Comparison of ENCODE assay signal across 8 cellular contexts in the genomic region with DNA sequence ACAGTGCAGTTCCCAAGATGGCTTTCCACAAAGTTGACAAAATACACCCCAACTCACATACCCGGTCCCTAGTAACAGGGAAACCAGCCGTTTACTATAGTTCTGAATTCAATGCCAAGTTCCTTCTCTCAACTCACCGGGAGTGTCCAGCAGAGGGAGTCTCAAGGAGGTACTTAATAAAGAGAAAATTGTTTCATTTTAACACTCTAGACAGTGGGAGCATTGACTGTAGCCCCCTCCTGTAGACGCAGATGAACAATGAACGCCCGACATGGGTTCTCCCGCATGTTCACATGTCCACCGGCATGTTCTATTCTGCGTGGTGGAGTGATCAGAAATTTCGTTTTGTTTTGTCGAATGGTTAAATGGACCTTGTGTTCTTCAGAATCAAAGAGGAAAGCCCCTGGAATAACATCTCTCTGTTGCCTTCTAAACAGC. TPM values are rescaled to one million over a fixed set of nuclear protein-coding genes. Genes with fewer than 3 reads are reported as not detected.
DNase-seq lines count a peak whose midpoint lies in the region; ATAC-seq and TF ChIP-seq lines count a peak whose summit lies in the region.

No MANE protein-coding gene starts in this region.

- H4K8ac ChIP-seq in IMR-90 (ENCODE audit: low read depth in 2 of 2, low read length in 2 of 2), result peak overlapping the region; percentile 46 to 84

- H2AK5ac ChIP-seq in IMR-90 (ENCODE audit: low read depth, low read length), result peak overlapping the region; percentile 87

- TF ChIP-seq EP300 in neural cell (conservative IDR thresholded peaks at IDR 0.05; ENCODE audit: poor library complexity, severe bottlenecking) (no peak), tibial nerve (IDR thresholded peaks at IDR 0.05) (peak in 1 of 2 donors; percentile 38)

- DNase-seq in NOMO-1 treated with DMSO at 0.1 percent for 48 hours (lab: John Stamatoyannopoulos, UW; ENCODE audit: unreplicated experiment), result peak; percentile 42
- DNase-seq in NOMO-1 treated with dmso at 0.1 percent for 144 hours (lab: John Stamatoyannopoulos, UW; ENCODE audit: unreplicated experiment), result no peak
- DNase-seq in IMR-90, result peak; percentile 85
- peak in 2 of 3 donors; percentile 87 to 91 for DNase-seq in Peyer's patch
- peak; percentile 83 for DNase-seq in activated effector memory CD4-positive, alpha-beta T cell treated with anti-CD3 and anti-CD28 coated beads, Interleukin-2, amount 50 U/mL, for 16 hours
- DNase-seq in foreskin fibroblast, result peak; percentile 56 to 87
- DNase-seq in tibial nerve (ENCODE audit: low spot score in 2 of 2), result peak; percentile 61 to 93

- peaks cover 58% of the 10 kb centered on the region for H3K79me2 ChIP-seq in neural cell (replicated peaks; ENCODE audit: insufficient read depth, low read length)

- dilution Hi-C loops in IMR-90 (cut with HindIII; ENCODE audit: low sequenced_read_pairs, unreplicated experiment), result no loop called here

- no peaks in the 10 kb centered on the region for H3K9me2 ChIP-seq in neural cell (ENCODE audit: insufficient read depth, low read length)

- peak; percentile 72; the same call in 1 of the 2 replicates for TF ChIP-seq POLR2A in IMR-90 (IDR thresholded peaks at IDR 0.05; ENCODE audit: low read depth, low read length)
- TF ChIP-seq POLR2A in Peyer's patch (IDR thresholded peaks at IDR 0.05), result no peak
- TF ChIP-seq POLR2A in tibial nerve (IDR thresholded peaks at IDR 0.05), result peak in 1 of 2 donors; percentile 42

- H3K79me1 ChIP-seq in IMR-90 (ENCODE audit: low read depth in 1 of 2, low read length in 2 of 2), result peaks cover 5 to 66% of the 10 kb centered on the region in 2 experiments; a peak in 3 of 4 replicates

- peak overlapping the region; percentile 62 for H4K5ac ChIP-seq in IMR-90 (ENCODE audit: low read depth, low read length)

- H3K18ac ChIP-seq in IMR-90 (ENCODE audit: low read depth, low read length), result peak overlapping the region; percentile 87

- no TSS peak for BruUV-seq in IMR-90 (replicated peaks; lab: Mats Ljungman, UMichigan)

- H2BK15ac ChIP-seq in IMR-90 (ENCODE audit: low read depth, low read length), result peak overlapping the region; percentile 60; the same call in 2 of the 3 replicates

- H3K9me3 ChIP-seq in IMR-90 (ENCODE audit: control insufficient read depth, insufficient read depth, low read length) (no peaks in the 10 kb centered on the region), Peyer's patch (no peaks in the 10 kb centered on the region), neural cell (ENCODE audit: low read length) (no peaks in the 10 kb centered on the region), tibial nerve (no peaks in the 10 kb centered on the region)

- peaks cover 23% of the 10 kb centered on the region for H3K9me1 ChIP-seq in IMR-90 (ENCODE audit: insufficient read depth, low read length)

- H2AK9ac ChIP-seq in IMR-90 (replicated peaks; ENCODE audit: low read depth, low read length, poor library complexity), result peak overlapping the region; percentile 70

- H2BK120ac ChIP-seq in IMR-90 (ENCODE audit: low read depth, low read length), result peak overlapping the region; percentile 72

- POLR2A ChIA-PET in IMR-90 (lab: Charles Lee; ENCODE audit: unreplicated experiment), result no interaction called here

- H3K9ac ChIP-seq in IMR-90 (ENCODE audit: low read depth, low read length), result peak overlapping the region; percentile 97
- H3K9ac ChIP-seq in neural cell (ENCODE audit: low read length), result peak overlapping the region; percentile 86

- H4K20me1 ChIP-seq in IMR-90 (ENCODE audit: insufficient read depth, low read length) (peaks cover 39% of the 10 kb centered on the region), neural cell (ENCODE audit: insufficient read depth) (no peaks in the 10 kb centered on the region)

- H2BK20ac ChIP-seq in IMR-90 (ENCODE audit: low read depth, low read length), result peak overlapping the region; percentile 83

- 0% methylated on average over 2 of the region's 11 CpGs; no CpG with 5 or more reads in 1 of the 2 experiments for WGBS in IMR-90 (ENCODE audit: extremely low coverage in 2 of 2, insufficient read length in 1 of 2), 2 experiments
- WGBS in tibial nerve, 2 donors, result 0 to 1% methylated on average over 11 of the region's 11 CpGs

- peak; percentile 69 for TF ChIP-seq RAD21 in IMR-90 (IDR thresholded peaks at IDR 0.05; ENCODE audit: low read length)
- peak; percentile 62 for TF ChIP-seq RAD21 in neural cell (conservative IDR thresholded peaks at IDR 0.05)

- H3K27me3 ChIP-seq in IMR-90 (ENCODE audit: control insufficient read depth, insufficient read depth, low read length) (no peaks in the 10 kb centered on the region), Peyer's patch (no peaks in the 10 kb centered on the region), neural cell (ENCODE audit: insufficient read depth, low read depth, low read length) (no peaks in the 10 kb centered on the region), tibial nerve (no peaks in the 10 kb centered on the region)

- CTCF ChIA-PET in IMR-90 (lab: Yijun Ruan, JAX), result no interaction called here

- TF ChIP-seq CTCF in IMR-90 (conservative IDR thresholded peaks at IDR 0.05; ENCODE audit: low read depth, low read length), result peak; percentile 68
- peak; percentile 53 to 78 (median 72) for TF ChIP-seq CTCF in Peyer's patch (IDR thresholded peaks at IDR 0.05)
- peak; percentile 75 for TF ChIP-seq CTCF in foreskin fibroblast (IDR thresholded peaks at IDR 0.05; ENCODE audit: low read depth, low read length)
- peak; percentile 73 for TF ChIP-seq CTCF in neural cell (IDR thresholded peaks at IDR 0.05; ENCODE audit: poor library complexity, severe bottlenecking)
- TF ChIP-seq CTCF in tibial nerve (IDR thresholded peaks at IDR 0.05), result peak; percentile 62 to 75 (median 69)

- peak; percentile 2; the same call in 1 of the 2 replicates for ATAC-seq in IMR-90 (ENCODE audit: low read depth)

- peaks cover 24% of the 10 kb centered on the region for H3K4me1 ChIP-seq in IMR-90 (ENCODE audit: control insufficient read depth, insufficient read depth, low read length)
- H3K4me1 ChIP-seq in Peyer's patch, result peaks cover 0 to 16% (median 0%) of the 10 kb centered on the region in 4 donors
- peaks cover 0 to 44% (median 13%) of the 10 kb centered on the region in 4 donors for H3K4me1 ChIP-seq in tibial nerve

- peak overlapping the region; percentile 92 for H3K14ac ChIP-seq in IMR-90 (replicated peaks; ENCODE audit: low read depth, low read length)

- intact Hi-C loops in IMR-90 (cut with micrococcal nuclease), result loop anchor here (1.0 to 5.0 kb wide), 10 partner anchors 48 to 551 kb away; no protein-coding TSS in a partner anchor

- H3F3A ChIP-seq in neural cell (ENCODE audit: insufficient read depth, low read length, poor library complexity, severe bottlenecking), result no peaks in the 10 kb centered on the region

- H3K4me3 ChIP-seq in IMR-90 (ENCODE audit: insufficient read depth, low read depth, low read length) (peak overlapping the region; percentile 98), Peyer's patch (peak overlapping the region; percentile 73 to 98 (median 92)), foreskin fibroblast (ENCODE audit: low read depth in 1 of 2, low read length in 2 of 2) (peak overlapping the region; percentile 73 to 74), neural cell (ENCODE audit: low read length) (peak overlapping the region; percentile 90), tibial nerve (peak overlapping the region; percentile 65 to 97 (median 75))

- H2BK5ac ChIP-seq in IMR-90 (ENCODE audit: low read depth, low read length, poor library complexity, severe bottlenecking), result peak overlapping the region; percentile 77

- in situ Hi-C loops in IMR-90 (cut with MboI; ENCODE audit: low sequenced_read_pairs), result loop anchor here (5.0 to 10.0 kb wide), 2 partner anchors 131 to 226 kb away; no protein-coding TSS in a partner anchor

- peak overlapping the region; percentile 99 for H3K27ac ChIP-seq in IMR-90 (ENCODE audit: insufficient read depth, low read length)
- H3K27ac ChIP-seq in Peyer's patch, result peak overlapping the region; percentile 89 to 98 (median 93)
- peak overlapping the region; percentile 84 for H3K27ac ChIP-seq in neural cell (ENCODE audit: low read length)
- H3K27ac ChIP-seq in tibial nerve, result peak overlapping the region; percentile 87 to 98 (median 94)

- peak overlapping the region; percentile 96 for H3K23ac ChIP-seq in IMR-90 (ENCODE audit: low read depth, low read length)

- H2AFZ ChIP-seq in IMR-90 (replicated peaks; ENCODE audit: low read length, poor library complexity) (no peak overlapping the region), neural cell (ENCODE audit: low read depth, low read length) (no peak overlapping the region)

- H3K4me2 ChIP-seq in IMR-90 (ENCODE audit: low read depth, low read length) (peak overlapping the region; percentile 97), neural cell (ENCODE audit: low read length) (peak overlapping the region; percentile 93)

- peak overlapping the region; percentile 94 for H4K91ac ChIP-seq in IMR-90 (ENCODE audit: insufficient read depth, low read depth, low read length)

- H3K36me3 ChIP-seq in IMR-90 (ENCODE audit: control insufficient read depth, insufficient read depth, low read length) (peaks cover 16% of the 10 kb centered on the region), Peyer's patch (no peaks in the 10 kb centered on the region), neural cell (ENCODE audit: insufficient read depth, low read length) (no peaks in the 10 kb centered on the region), tibial nerve (no peaks in the 10 kb centered on the region)

- peak overlapping the region; percentile 93 for H3K4ac ChIP-seq in IMR-90 (ENCODE audit: low read depth, low read length)

- peak overlapping the region; percentile 76 for H3K56ac ChIP-seq in IMR-90 (ENCODE audit: extremely low read depth, insufficient read depth, low read length)

TF ChIP-seq in IMR-90, 13 proteins besides CTCF, POLR2A, EP300 and RAD21 (continues in another document):
- TF ChIP-seq SMC3 (IDR thresholded peaks at IDR 0.05; ENCODE audit: low read depth, low read length) (peak; percentile 85), MAFK (IDR thresholded peaks at IDR 0.05; ENCODE audit: low read depth, low read length) (no peak)

RNA-seq across cellular contexts. Expression of gene HIPK2, which starts 1.9 kb away (rescaled TPM):
- total RNA-seq in IMR-90 (2012; rRNA removed) (21.7 and 22.0 TPM in 2 replicates), Peyer's patch (10 to 100 TPM; 16.6 to 60.2 (median 35.1) TPM), tibial nerve (10 to 100 TPM; 24.9 to 41.1 (median 29.7) TPM)
- polyA plus RNA-seq in IMR-90 (2012; rRNA removed) (27.1 and 31.7 TPM in 2 replicates), neural cell (8.5 and 10.5 TPM in 2 replicates)
- 9.3 and 22.5 TPM in 2 replicates for polyA plus RNA-seq in IMR-90 (2012; cell fraction: cytosol; rRNA removed)
- 36.1 and 45.4 TPM in 2 replicates for polyA plus RNA-seq in IMR-90 (2012; cell fraction: nucleus; rRNA removed; ENCODE audit: low replicate concordance)
- polyA minus RNA-seq in neural cell, result 37.0 and 51.9 TPM in 2 replicates

RNA-seq across cellular contexts. Expression of gene TBXAS1, which starts 53.2 kb away (rescaled TPM):
- total RNA-seq in IMR-90 (2012; rRNA removed) (5.3 and 5.9 TPM in 2 replicates), Peyer's patch (100 to 1,000 TPM in 1 of 4 donors, 10 to 100 TPM in 3; 11.2 to 227 (median 33.9) TPM), tibial nerve (10 to 100 TPM; 19.0 to 80.4 (median 30.5) TPM)
- polyA plus RNA-seq in IMR-90 (2012; rRNA removed) (10.0 and 10.8 TPM in 2 replicates), neural cell (0.93 and 2.8 TPM in 2 replicates)
- 9.9 and 18.5 TPM in 2 replicates for polyA plus RNA-seq in IMR-90 (2012; cell fraction: cytosol; rRNA removed)
- 5.7 and 23.0 TPM in 2 replicates for polyA plus RNA-seq in IMR-90 (2012; cell fraction: nucleus; rRNA removed; ENCODE audit: low replicate concordance)
- polyA minus RNA-seq in neural cell, result 2.7 TPM in 1 of 2 replicates, not detected in the other
